ENCODE assay signal across 10 cellular contexts in the genomic region with DNA sequence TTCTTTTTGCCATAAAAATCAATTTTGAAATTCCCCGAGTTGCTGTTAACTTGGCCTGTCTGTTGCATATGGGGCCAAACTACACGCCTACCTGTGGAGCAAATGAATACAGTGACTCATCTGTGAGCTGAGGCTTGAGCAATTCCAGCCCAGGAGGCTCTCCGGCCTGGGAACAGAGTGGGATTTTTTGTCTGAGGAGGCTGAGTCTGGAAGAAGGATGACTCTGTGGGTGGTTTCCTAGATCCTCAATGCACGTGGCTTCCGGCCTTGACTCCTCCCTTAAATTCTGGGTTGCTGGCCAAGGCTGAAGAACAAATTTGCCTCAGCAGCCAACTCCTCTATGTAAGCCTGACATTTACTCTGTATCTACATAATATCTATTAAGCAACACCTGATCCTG.
DNase-seq lines count a peak whose midpoint lies in the region; ATAC-seq, FAIRE-seq and TF ChIP-seq lines count a peak whose summit lies in the region.
"Had no signal": no experiment of that assay in that cellular context is flagged by ENCODE, and none has a peak within 500 bp of the region (broad histone marks: within the 10 kb centered on the region; RNA-seq: fewer than 3 reads in every experiment).

No MANE protein-coding gene starts in this region.

- peak; percentile 79 for ATAC-seq in left lung
- no peak for ATAC-seq in GM21526 (IDR thresholded peaks at IDR 0.05; ENCODE audit: low FRiP score, unreplicated experiment)
- no peak for ATAC-seq in GM19452 (IDR thresholded peaks at IDR 0.05; ENCODE audit: unreplicated experiment)

- no peak for FAIRE-seq in bronchial epithelial cell (lab: Jason Lieb, UNC)
- FAIRE-seq: H1, islet of Langerhans had no signal

- H3K9me3 ChIP-seq in left lung: peaks cover 0 to 2% of the 10 kb centered on the region in 2 donors
- H3K9me3 ChIP-seq in tibial nerve: peaks cover 0 to 12% (median 0%) of the 10 kb centered on the region in 4 donors

- H3K27me3 ChIP-seq in bronchial epithelial cell (ENCODE audit: control insufficient read depth, insufficient read depth, low read length): no peaks in the 10 kb centered on the region
- H3K27me3 ChIP-seq in left lung: no peaks in the 10 kb centered on the region
- no peaks in the 10 kb centered on the region for H3K27me3 ChIP-seq in tibial nerve

- intact Hi-C loops in left lung (cut with DNase I): no loop called here

- DNase-seq in HuH-7 (ENCODE audit: low spot score) (peak; percentile 20), bronchial epithelial cell (ENCODE audit: low read depth) (peak; percentile 97), left lung (no peak), tibial nerve (ENCODE audit: low spot score in 2 of 2) (peak; percentile 49 to 62), cerebellar cortex (ENCODE audit: low spot score) (no peak)
- DNase-seq in stimulated activated naive CD4-positive, alpha-beta T cell treated with Interleukin-2 at 50 U/mL for 16 hours (lab: John Stamatoyannopoulos, UW): no peak

- peak in 1 of 2 donors; percentile 55 for TF ChIP-seq EP300 in tibial nerve (IDR thresholded peaks at IDR 0.05)

- peaks cover 0 to 5% of the 10 kb centered on the region in 2 donors for H3K4me1 ChIP-seq in left lung
- peaks cover 0 to 19% (median 0%) of the 10 kb centered on the region in 4 donors for H3K4me1 ChIP-seq in tibial nerve

- 47 to 56% methylated on average over 5 of the region's 5 CpGs for WGBS in tibial nerve, 2 donors

- H3K36me3 ChIP-seq in bronchial epithelial cell (ENCODE audit: control insufficient read depth, insufficient read depth, low read length): no peaks in the 10 kb centered on the region
- H3K36me3 ChIP-seq in left lung: no peaks in the 10 kb centered on the region
- H3K36me3 ChIP-seq in tibial nerve: no peaks in the 10 kb centered on the region

- H3K27ac ChIP-seq in left lung (no peak overlapping the region), tibial nerve (peak overlapping the region in 1 of 4 donors; percentile 49)

- no peak for TF ChIP-seq POLR2A in tibial nerve (IDR thresholded peaks at IDR 0.05)

- TF ChIP-seq CTCF in bronchial epithelial cell (IDR thresholded peaks at IDR 0.05; ENCODE audit: insufficient read depth, low read length, severe bottlenecking): no peak
- no peak for TF ChIP-seq CTCF in left lung (IDR thresholded peaks at IDR 0.05)
- no peak for TF ChIP-seq CTCF in tibial nerve (IDR thresholded peaks at IDR 0.05)

- no peak overlapping the region for H3K4me3 ChIP-seq in bronchial epithelial cell (ENCODE audit: low read depth, low read length)
- no peak overlapping the region for H3K4me3 ChIP-seq in left lung
- H3K4me3 ChIP-seq in tibial nerve: no peak overlapping the region

Comparison
In these comparisons a context has a peak if more than half of its experiments do, and no peak if none do; other contexts are left out.
1. DNase-seq: peak in HuH-7 (single experiment), bronchial epithelial cell (single experiment) and tibial nerve (2 of 2); none in left lung (0 of 2), cerebellar cortex (single experiment) and stimulated activated naive CD4-positive, alpha-beta T cell treated with Interleukin-2 at 50 U/mL for 16 hours (single experiment).